ENCODE assay signal across 14 cellular contexts in genomic region chr11:129854229-129854805, GRCh38. TPM values are rescaled to one million over a fixed set of nuclear protein-coding genes. Genes with fewer than 3 reads are reported as not detected.
DNase-seq lines count a peak whose midpoint lies in the region; ATAC-seq, FAIRE-seq and TF ChIP-seq lines count a peak whose summit lies in the region.
"Had no signal": no experiment of that assay in that cellular context is flagged by ENCODE, and none has a peak within 500 bp of the region (broad histone marks: within the 10 kb centered on the region; RNA-seq: fewer than 3 reads in every experiment).

No MANE protein-coding gene starts in this region.

- H3K9me3 ChIP-seq in A549 (no peaks in the 10 kb centered on the region), keratinocyte (ENCODE audit: control insufficient read depth, low read depth, low read length) (no peaks in the 10 kb centered on the region), testis (no peaks in the 10 kb centered on the region)
- H3K9me3 ChIP-seq: gastrocnemius medialis, neutrophil, spleen had no signal

- H3K36me3 Mint-ChIP-seq in activated CD4-positive, alpha-beta memory T cell treated with anti-CD3 and anti-CD28 coated beads, Interleukin-2, amount 10 ng/mL, durations not matched to agents 7 days and 5 days (ENCODE audit: low read depth): peaks cover 13% of the 10 kb centered on the region

- TF ChIP-seq POLR2A in A549 (IDR thresholded peaks at IDR 0.05; ENCODE audit: low read length): no peak
- no peak for TF ChIP-seq POLR2A in testis (IDR thresholded peaks at IDR 0.05)

- dilution Hi-C loops in keratinocyte (cut with MboI; ENCODE audit: extremely low pct_ligation_motif_present, low sequenced_read_pairs): no loop called here

- no peak for DNase-seq in A549 (ENCODE audit: low read depth in 1 of 2, low spot score in 1 of 2)
- peak; percentile 21 for DNase-seq in COR-L47 (lab: John Stamatoyannopoulos, UW)
- no peak for DNase-seq in activated CD4-positive, alpha-beta memory T cell treated with anti-CD3 and anti-CD28 coated beads, Interleukin-2, amount 10 ng/mL, durations not matched to agents 7 days and 5 days
- no peak for DNase-seq in keratinocyte (ENCODE audit: low read depth, low spot score)
- no peak for DNase-seq in NK-92 (lab: John Stamatoyannopoulos, UW; ENCODE audit: unreplicated experiment)
- no peak for DNase-seq in DMS79 treated with DMSO at 0.1 percent for 48 hours (lab: John Stamatoyannopoulos, UW)
- no peak for DNase-seq in testis
- DNase-seq: spleen had no signal

- no peak for TF ChIP-seq CTCF in A549 (IDR thresholded peaks at IDR 0.05)
- TF ChIP-seq CTCF in keratinocyte (optimal IDR thresholded peaks at IDR 0.05 in 1 of 3, IDR thresholded peaks at IDR 0.05 in 1 of 3, conservative IDR thresholded peaks at IDR 0.05 in 1 of 3; ENCODE audit: extremely low read depth in 1 of 3, insufficient read depth in 2 of 3, low read length in 3 of 3): no peak
- TF ChIP-seq CTCF in testis (IDR thresholded peaks at IDR 0.05): no peak

- CTCF ChIA-PET in A549 (lab: Yijun Ruan, JAX): no interaction called here
- CTCF ChIA-PET in activated CD4-positive, alpha-beta memory T cell treated with anti-CD3 and anti-CD28 coated beads, Interleukin-2, amount 10 ng/mL, durations not matched to agents 7 days and 5 days (lab: Charles Lee): interaction anchor here (1.0 to 2.0 kb wide), 4 partner anchors 27 to 278 kb away, joined by 3 to 7 read pairs (median 5); partner anchors contain the start of gene NFRKB

- no peaks in the 10 kb centered on the region for H3K27me3 Mint-ChIP-seq in activated CD4-positive, alpha-beta memory T cell treated with anti-CD3 and anti-CD28 coated beads, Interleukin-2, amount 10 ng/mL, durations not matched to agents 7 days and 5 days

- peak overlapping the region; percentile 55 for H3K4me2 ChIP-seq in A549
- H3K4me2 ChIP-seq in keratinocyte (ENCODE audit: control insufficient read depth, extremely low read depth, insufficient read depth, low read depth, low read length): peak overlapping the region; percentile 80

- intact Hi-C loops in testis (cut with DNase I; ENCODE audit: low total_unique reads): no loop called here

- WGBS in A549 (ENCODE audit: missing lambda C conversion rate): 87% methylated on average over 7 of the region's 7 CpGs
- WGBS in testis, 2 donors: 83% methylated on average over 7 of the region's 7 CpGs

- peak overlapping the region; percentile 70 for H3K9ac ChIP-seq in keratinocyte (ENCODE audit: control insufficient read depth, extremely low read depth, insufficient read depth, low read length)

- H3K36me3 ChIP-seq in keratinocyte (ENCODE audit: control insufficient read depth in 2 of 2, extremely low read depth in 1 of 2, insufficient read depth in 2 of 2, low read length in 2 of 2): peaks cover 1 to 13% of the 10 kb centered on the region in 2 experiments
- H3K36me3 ChIP-seq in testis (ENCODE audit: low read depth, missing control alignments): no peaks in the 10 kb centered on the region

- H3K79me2 ChIP-seq in keratinocyte (ENCODE audit: control insufficient read depth, insufficient read depth, low read length): no peaks in the 10 kb centered on the region

- no peaks in the 10 kb centered on the region for H3K9me1 ChIP-seq in keratinocyte (ENCODE audit: control insufficient read depth, extremely low read depth, insufficient read depth, low read length)

- peaks cover 34% of the 10 kb centered on the region for H3K4me1 Mint-ChIP-seq in activated CD4-positive, alpha-beta memory T cell treated with anti-CD3 and anti-CD28 coated beads, Interleukin-2, amount 10 ng/mL, durations not matched to agents 7 days and 5 days

- H3K4me3 ChIP-seq in A549: no peak overlapping the region
- H3K4me3 ChIP-seq in keratinocyte (ENCODE audit: control insufficient read depth in 2 of 3, extremely low read depth in 1 of 3, insufficient read depth in 2 of 3, low read depth in 1 of 3, low read length in 3 of 3): peak overlapping the region in 1 of 3 experiments; percentile 23
- H3K4me3 ChIP-seq in testis: no peak overlapping the region
- H3K4me3 ChIP-seq: gastrocnemius medialis, GM12878, spleen had no signal

- H3K9me3 Mint-ChIP-seq in activated CD4-positive, alpha-beta memory T cell treated with anti-CD3 and anti-CD28 coated beads, Interleukin-2, amount 10 ng/mL, durations not matched to agents 7 days and 5 days: no peaks in the 10 kb centered on the region

- no peaks in the 10 kb centered on the region for H4K20me1 ChIP-seq in keratinocyte (ENCODE audit: control insufficient read depth, extremely low read depth, insufficient read depth, low read length)

- H2AFZ ChIP-seq in keratinocyte (ENCODE audit: control insufficient read depth, low read length): peak overlapping the region; percentile 60

- FAIRE-seq in A549 (lab: Jason Lieb, UNC) (no peak), keratinocyte (lab: Jason Lieb, UNC) (no peak)
- FAIRE-seq: GM12878, H54, TTC549 had no signal

- POLR2A ChIA-PET in A549 (lab: Yijun Ruan, JAX): no interaction called here
- POLR2A ChIA-PET in activated CD4-positive, alpha-beta memory T cell treated with anti-CD3 and anti-CD28 coated beads, Interleukin-2, amount 10 ng/mL, durations not matched to agents 7 days and 5 days (lab: Charles Lee): interaction anchor here (0.8 to 2.3 kb wide), 11 partner anchors 8 to 450 kb away, joined by 3 to 17 read pairs (median 4); partner anchors contain the start of genes APLP2 and TMEM45B

- peaks cover 15% of the 10 kb centered on the region for H3K4me1 ChIP-seq in A549
- peaks cover 31% of the 10 kb centered on the region for H3K4me1 ChIP-seq in keratinocyte (ENCODE audit: control insufficient read depth, extremely low read depth, insufficient read depth, low read length)
- no peaks in the 10 kb centered on the region for H3K4me1 ChIP-seq in testis
- H3K4me1 ChIP-seq: gastrocnemius medialis had no signal

- TF ChIP-seq RAD21 in A549 (conservative IDR thresholded peaks at IDR 0.05 in 1 of 2, IDR thresholded peaks at IDR 0.05 in 1 of 2): no peak

- peak overlapping the region; percentile 61 for H3K4me3 Mint-ChIP-seq in activated CD4-positive, alpha-beta memory T cell treated with anti-CD3 and anti-CD28 coated beads, Interleukin-2, amount 10 ng/mL, durations not matched to agents 7 days and 5 days

- TF ChIP-seq EP300 in A549 (IDR thresholded peaks at IDR 0.05): no peak

- peak; percentile 37 to 50; a peak in 4 of 6 replicates for ATAC-seq in A549
- no peak for ATAC-seq in HG02870 (IDR thresholded peaks at IDR 0.05; ENCODE audit: unreplicated experiment)
- ATAC-seq: gastrocnemius medialis, GM12878 had no signal

- H3K27ac Mint-ChIP-seq in activated CD4-positive, alpha-beta memory T cell treated with anti-CD3 and anti-CD28 coated beads, Interleukin-2, amount 10 ng/mL, durations not matched to agents 7 days and 5 days: peak overlapping the region; percentile 99

- H3K27ac ChIP-seq in A549 (peak overlapping the region; percentile 15 to 69; a peak in 3 of 6 replicates), keratinocyte (ENCODE audit: control insufficient read depth, insufficient read depth, low read length) (peak overlapping the region; percentile 96), testis (no peak overlapping the region)
- H3K27ac ChIP-seq: gastrocnemius medialis, neutrophil had no signal

- H3K27me3 ChIP-seq in keratinocyte (ENCODE audit: control insufficient read depth, extremely low read depth, insufficient read depth, low read length) (no peaks in the 10 kb centered on the region), testis (no peaks in the 10 kb centered on the region)
- H3K27me3 ChIP-seq: gastrocnemius medialis, neutrophil, spleen had no signal

TF ChIP-seq in A549, 52 proteins besides CTCF, POLR2A, EP300 and RAD21 (continues in another document):
- TF ChIP-seq TP53 (CRISPR knock-in tag; IDR thresholded peaks at IDR 0.05) (no peak), EHF (CRISPR knock-in tag; IDR thresholded peaks at IDR 0.05) (no peak), ESRRA (IDR thresholded peaks at IDR 0.05; ENCODE audit: borderline replicate concordance, low read length) (no peak)

RNA-seq across cellular contexts. Expression of gene TMEM45B, which starts 38.7 kb away (rescaled TPM):
- 0.13 and 0.44 TPM in 2 replicates for polyA plus RNA-seq in A549 (2011; rRNA removed)
- 0.04 TPM in 2 replicates for polyA plus RNA-seq in A549 (2012; cell fraction: cytosol; rRNA removed)
- 0.02 TPM in 1 of 2 replicates, not detected in the other for polyA plus RNA-seq in A549 (2012; cell fraction: nucleus; rRNA removed)
- polyA plus RNA-seq in A549 (2017; fragmentation: RNase III; extraction: RNeasy Plus Mini Kit Qiagen cat#74134 plus additional on column Dnase treatment): not detected in 3 replicates
- polyA minus RNA-seq in A549 (2011; rRNA and poly(A)+ RNA removed): not detected in 2 replicates
- total RNA-seq in activated CD4-positive, alpha-beta memory T cell treated with anti-CD3 and anti-CD28 coated beads, Interleukin-2, amount 10 ng/mL, durations not matched to agents 7 days and 5 days: 1 to 10 TPM; 3.1 to 3.3 TPM
- 2.1 to 4.1 TPM (median 2.6 TPM) in 3 replicates for polyA plus RNA-seq in keratinocyte
- polyA plus RNA-seq in keratinocyte (2011; ENCODE audit: low read depth): 61.5 TPM
- polyA plus RNA-seq in keratinocyte (2011; cell fraction: cytosol; rRNA removed): 1.3 and 2.5 TPM in 2 replicates
- 5.7 and 6.6 TPM in 2 replicates for polyA plus RNA-seq in keratinocyte (2011; cell fraction: nucleus; rRNA removed)
- 1.5 and 105 TPM in 2 replicates for polyA plus RNA-seq in keratinocyte (2012; ENCODE audit: low replicate concordance)
- polyA minus RNA-seq in keratinocyte: 2.4 to 4.1 TPM (median 3.5 TPM) in 3 replicates
- not detected for polyA minus RNA-seq in keratinocyte (2011; cell fraction: cytosol; rRNA and poly(A)+ RNA removed)
- polyA minus RNA-seq in keratinocyte (2011; cell fraction: nucleus; rRNA and poly(A)+ RNA removed): 1.6 and 2.2 TPM in 2 replicates
- total RNA-seq in testis: under 1 TPM in 1 of 2 donors, not detected in 1; 0.12 TPM
- 0.54 TPM for polyA plus RNA-seq in testis (ENCODE audit: insufficient read depth, low read depth, low replicate concordance)

RNA-seq across cellular contexts. Expression of gene NFRKB, which starts 41.1 kb away (rescaled TPM):
- 10.2 and 11.8 TPM in 2 replicates for polyA plus RNA-seq in A549 (2011; rRNA removed)
- polyA plus RNA-seq in A549 (2012; cell fraction: cytosol; rRNA removed): 11.4 and 14.5 TPM in 2 replicates
- polyA plus RNA-seq in A549 (2012; cell fraction: nucleus; rRNA removed): 28.0 and 28.3 TPM in 2 replicates
- polyA plus RNA-seq in A549 (2017; fragmentation: RNase III; extraction: RNeasy Plus Mini Kit Qiagen cat#74134 plus additional on column Dnase treatment): 11.5 to 12.6 TPM (median 11.5 TPM) in 3 replicates
- 17.7 and 19.2 TPM in 2 replicates for polyA minus RNA-seq in A549 (2011; rRNA and poly(A)+ RNA removed)
- total RNA-seq in activated CD4-positive, alpha-beta memory T cell treated with anti-CD3 and anti-CD28 coated beads, Interleukin-2, amount 10 ng/mL, durations not matched to agents 7 days and 5 days: 10 to 100 TPM; 39.2 to 44.9 TPM
- 11.8 to 23.6 TPM (median 14.4 TPM) in 3 replicates for polyA plus RNA-seq in keratinocyte
- 12.6 TPM for polyA plus RNA-seq in keratinocyte (2011; ENCODE audit: low read depth)
- 13.1 and 13.8 TPM in 2 replicates for polyA plus RNA-seq in keratinocyte (2011; cell fraction: cytosol; rRNA removed)
- 43.3 and 44.5 TPM in 2 replicates for polyA plus RNA-seq in keratinocyte (2011; cell fraction: nucleus; rRNA removed)
- 12.9 and 15.7 TPM in 2 replicates for polyA plus RNA-seq in keratinocyte (2012; ENCODE audit: low replicate concordance)
- polyA minus RNA-seq in keratinocyte: 19.7 to 30.6 TPM (median 26.9 TPM) in 3 replicates
- 14.8 TPM for polyA minus RNA-seq in keratinocyte (2011; cell fraction: cytosol; rRNA and poly(A)+ RNA removed)
- 21.1 and 32.8 TPM in 2 replicates for polyA minus RNA-seq in keratinocyte (2011; cell fraction: nucleus; rRNA and poly(A)+ RNA removed)
- total RNA-seq in testis: 10 to 100 TPM; 61.2 to 81.3 TPM
- 48.1 TPM for polyA plus RNA-seq in testis (ENCODE audit: insufficient read depth, low read depth, low replicate concordance)

Comparison
In these comparisons a context has a peak if more than half of its experiments do, and no peak if none do; other contexts are left out.
1. H3K27ac ChIP-seq: peak in A549 (2 of 2) and keratinocyte (single experiment); none in testis (0 of 2).